ENCODE assay signal across 21 cellular contexts in genomic region chr14:62667515-62667914, GRCh38.
DNase-seq lines count a peak whose midpoint lies in the region; ATAC-seq and TF ChIP-seq lines count a peak whose summit lies in the region.
"Had no signal": no experiment of that assay in that cellular context is flagged by ENCODE, and none has a peak within 500 bp of the region (broad histone marks: within the 10 kb centered on the region; RNA-seq: fewer than 3 reads in every experiment).

No MANE protein-coding gene starts in this region.

- POLR2A ChIA-PET in activated CD4-positive, alpha-beta T cell treated with anti-CD3 and anti-CD28 coated beads for 36 hours (lab: Charles Lee) = no interaction called here

- peaks cover 2% of the 10 kb centered on the region for H3K9me3 Mint-ChIP-seq in activated CD4-positive, alpha-beta T cell treated with anti-CD3 and anti-CD28 coated beads for 36 hours (ENCODE audit: low read depth)

- H3K4me3 Mint-ChIP-seq in activated CD4-positive, alpha-beta T cell treated with anti-CD3 and anti-CD28 coated beads for 36 hours = no peak overlapping the region
- H3K4me3 Mint-ChIP-seq: activated naive CD8-positive, alpha-beta T cell; activated T-helper 1 cell treated with anti-CD3 and anti-CD28 coated beads, Interleukin-12 subunit alpha, Interleukin-12 subunit beta, Interleukin-2, Interleukin-4 antibody, amounts not matched to agents 30 ng/mL and 10 ng/mL and 1 ng/mL, durations not matched to agents 14 hours and 24 hours and 36 hours; effector memory CD8-positive, alpha-beta T cell had no signal

- no peaks in the 10 kb centered on the region for H4K20me1 ChIP-seq in neural cell (ENCODE audit: insufficient read depth)

- no peaks in the 10 kb centered on the region for H3F3A ChIP-seq in neural cell (ENCODE audit: insufficient read depth, low read length, poor library complexity, severe bottlenecking)

- CTCF ChIA-PET in activated CD4-positive, alpha-beta T cell treated with anti-CD3 and anti-CD28 coated beads for 36 hours (lab: Charles Lee) = interaction anchor here (1.0 to 1.1 kb wide), 2 partner anchors 9 to 16 kb away, joined by 3 read pairs; no protein-coding TSS in a partner anchor

- H3K27ac ChIP-seq in neural cell (ENCODE audit: low read length) = no peak overlapping the region
- H3K27ac ChIP-seq: SJCRH30 had no signal

- no peak for TF ChIP-seq RAD21 in neural cell (conservative IDR thresholded peaks at IDR 0.05)

- H3K36me3 ChIP-seq in neural cell (ENCODE audit: insufficient read depth, low read length) = no peaks in the 10 kb centered on the region
- H3K36me3 ChIP-seq: SJCRH30 had no signal

- no peak for TF ChIP-seq CTCF in neural cell (IDR thresholded peaks at IDR 0.05; ENCODE audit: poor library complexity, severe bottlenecking)

- no peak for TF ChIP-seq EP300 in neural cell (conservative IDR thresholded peaks at IDR 0.05; ENCODE audit: poor library complexity, severe bottlenecking)

- H3K79me2 ChIP-seq in neural cell (replicated peaks; ENCODE audit: insufficient read depth, low read length) = no peaks in the 10 kb centered on the region

- no peak overlapping the region for H2AFZ ChIP-seq in neural cell (ENCODE audit: low read depth, low read length)

- no peaks in the 10 kb centered on the region for H3K27me3 Mint-ChIP-seq in activated CD4-positive, alpha-beta T cell treated with anti-CD3 and anti-CD28 coated beads for 36 hours
- H3K27me3 Mint-ChIP-seq: activated naive CD8-positive, alpha-beta T cell; effector memory CD8-positive, alpha-beta T cell had no signal

- H3K27me3 ChIP-seq in neural cell (ENCODE audit: insufficient read depth, low read depth, low read length) = peaks cover 5% of the 10 kb centered on the region

- H3K9me2 ChIP-seq in neural cell (ENCODE audit: insufficient read depth, low read length) = no peaks in the 10 kb centered on the region

- H3K4me1 Mint-ChIP-seq in activated CD4-positive, alpha-beta T cell treated with anti-CD3 and anti-CD28 coated beads for 36 hours = no peaks in the 10 kb centered on the region

- ATAC-seq in activated CD4-positive, alpha-beta T cell treated with anti-CD3 and anti-CD28 coated beads for 36 hours = no peak
- ATAC-seq in GM21381 (IDR thresholded peaks at IDR 0.05; ENCODE audit: unreplicated experiment) = no peak
- ATAC-seq: effector memory CD8-positive, alpha-beta T cell; left ventricle myocardium superior; mucosa of descending colon had no signal

- no peak overlapping the region for H3K9ac ChIP-seq in neural cell (ENCODE audit: low read length)

- intact Hi-C loops in activated CD4-positive, alpha-beta T cell treated with anti-CD3 and anti-CD28 coated beads for 36 hours (cut with DNase I, micrococcal nuclease) = no loop called here

- no peak overlapping the region for H3K4me2 ChIP-seq in neural cell (ENCODE audit: low read length)

- H3K4me3 ChIP-seq in Jurkat, Clone E6-1 (ENCODE audit: low read length) = no peak overlapping the region
- H3K4me3 ChIP-seq in neural cell (ENCODE audit: low read length) = no peak overlapping the region
- H3K4me3 ChIP-seq: mucosa of descending colon, SJCRH30 had no signal

- H3K36me3 Mint-ChIP-seq in activated CD4-positive, alpha-beta T cell treated with anti-CD3 and anti-CD28 coated beads for 36 hours (ENCODE audit: low read depth) = no peaks in the 10 kb centered on the region
- H3K36me3 Mint-ChIP-seq: activated naive CD8-positive, alpha-beta T cell had no signal

- DNase-seq in NCI-H748 (lab: John Stamatoyannopoulos, UW; ENCODE audit: unreplicated experiment) (peak; percentile 46), NCI-H748 treated with DMSO at 0.1 percent for 48 hours (lab: John Stamatoyannopoulos, UW) (no peak), OCI-M1 (lab: John Stamatoyannopoulos, UW) (peak; percentile 4), UCSD-AML1 (lab: John Stamatoyannopoulos, UW; ENCODE audit: unreplicated experiment) (no peak)
- peak; percentile 1 for DNase-seq in Jurkat, Clone E6-1 (ENCODE audit: low read depth, low spot score)
- no peak for DNase-seq in activated CD4-positive, alpha-beta T cell treated with anti-CD3 and anti-CD28 coated beads for 36 hours
- DNase-seq: activated CD4-positive, alpha-beta T cell treated with anti-CD3 and anti-CD28 coated beads for 1 hour; effector memory CD8-positive, alpha-beta T cell; glutamatergic neuron; KG1; left ventricle myocardium superior; mucosa of descending colon; NCI-H1092; NCI-H226; SJCRH30; stimulated activated CD4-positive, alpha-beta T cell treated with anti-CD3 and anti-CD28 coated beads, Interleukin-12 subunit alpha, Interleukin-12 subunit beta, amount 100 ng/mL, for 4 hours; T-helper 9 cell had no signal

- no peak overlapping the region for H3K27ac Mint-ChIP-seq in activated CD4-positive, alpha-beta T cell treated with anti-CD3 and anti-CD28 coated beads for 36 hours
- H3K27ac Mint-ChIP-seq: activated naive CD8-positive, alpha-beta T cell; activated T-helper 1 cell treated with anti-CD3 and anti-CD28 coated beads, Interleukin-12 subunit alpha, Interleukin-12 subunit beta, Interleukin-2, Interleukin-4 antibody, amounts not matched to agents 30 ng/mL and 10 ng/mL and 1 ng/mL, durations not matched to agents 14 hours and 24 hours and 36 hours; effector memory CD8-positive, alpha-beta T cell had no signal

- H3K9me3 ChIP-seq in neural cell (ENCODE audit: low read length) = no peaks in the 10 kb centered on the region
- H3K9me3 ChIP-seq: SJCRH30 had no signal

TF ChIP-seq in neural cell, 6 proteins besides CTCF, POLR2A, EP300 and RAD21:
- TF ChIP-seq SMC3 (conservative IDR thresholded peaks at IDR 0.05; ENCODE audit: poor library complexity) (peak; percentile 15), EZH2 (IDR thresholded peaks at IDR 0.05; ENCODE audit: borderline replicate concordance, insufficient read depth, low read length, poor library complexity, severe bottlenecking) (no peak)
TF ChIP-seq in neural cell: peak in this region for 1.

Comparison
In these comparisons a context has a peak if more than half of its experiments do, and no peak if none do; other contexts are left out.
1. DNase-seq: peak in NCI-H748 (single experiment), Jurkat, Clone E6-1 (single experiment) and OCI-M1 (single experiment); none in NCI-H748 treated with DMSO at 0.1 percent for 48 hours (single experiment), activated CD4-positive, alpha-beta T cell treated with anti-CD3 and anti-CD28 coated beads for 36 hours (single experiment) and UCSD-AML1 (single experiment).